Comparison of ENCODE assay signal across 29 cellular contexts in genomic region chr2:132383956-132384355, GRCh38. TPM values are rescaled to one million over a fixed set of nuclear protein-coding genes. Genes with fewer than 3 reads are reported as not detected.
DNase-seq lines count a peak whose midpoint lies in the region; ATAC-seq, FAIRE-seq and TF ChIP-seq lines count a peak whose summit lies in the region.
"Had no signal": no experiment of that assay in that cellular context is flagged by ENCODE, and none has a peak within 500 bp of the region (broad histone marks: within the 10 kb centered on the region; RNA-seq: fewer than 3 reads in every experiment).

No MANE protein-coding gene starts in this region.

- H3K9me3 ChIP-seq in K562 (replicated peaks; ENCODE audit: control insufficient read depth, insufficient read depth, low read depth, low read length) (no peaks in the 10 kb centered on the region), neural progenitor cell (ENCODE audit: low read depth) (no peaks in the 10 kb centered on the region)
- H3K9me3 ChIP-seq: ascending aorta, uterus had no signal

- H3K4me3 Mint-ChIP-seq in neural progenitor cell, result no peak overlapping the region
- H3K4me3 Mint-ChIP-seq: activated CD4-positive, alpha-beta T cell treated with anti-CD3 and anti-CD28 coated beads, Interleukin-2, amount 10 ng/mL, durations not matched to agents 24 days and 14 days; activated T-helper 1 cell treated with anti-CD3 and anti-CD28 coated beads, Interleukin-12 subunit alpha, Interleukin-12 subunit beta, Interleukin-2, Interleukin-4 antibody, amounts not matched to agents 30 ng/mL and 10 ng/mL and 1 ng/mL, durations not matched to agents 14 hours and 24 hours and 36 hours; CD4-positive, alpha-beta memory T cell; central memory CD8-positive, alpha-beta T cell; immature natural killer cell; mesothelial cell of epicardium; stimulated activated effector memory CD8-positive, alpha-beta T cell treated with anti-CD3 and anti-CD28 coated beads, Interleukin-12 subunit alpha, Interleukin-12 subunit beta, amount 100 ng/mL, for 72 hours had no signal

- H3K9me1 ChIP-seq in K562 (ENCODE audit: control insufficient read depth, insufficient read depth, low read length), result no peaks in the 10 kb centered on the region

- H3F3A ChIP-seq in neural progenitor cell (ENCODE audit: low read depth), result no peaks in the 10 kb centered on the region

- H3K4me3 ChIP-seq in K562, result no peak overlapping the region
- no peak overlapping the region for H3K4me3 ChIP-seq in neural progenitor cell
- H3K4me3 ChIP-seq: ascending aorta, dorsolateral prefrontal cortex, heart right ventricle, left lung, uterus had no signal

- H3K79me2 ChIP-seq in K562 (ENCODE audit: control insufficient read depth, insufficient read depth, low read length) (no peaks in the 10 kb centered on the region), neural progenitor cell (ENCODE audit: low read depth) (no peaks in the 10 kb centered on the region)

- no peak for TF ChIP-seq EP300 in K562 (IDR thresholded peaks at IDR 0.05; ENCODE audit: low read length)

- no peak for TF ChIP-seq RAD21 in K562 (CRISPR knock-in tag; conservative IDR thresholded peaks at IDR 0.05 in 1 of 2, IDR thresholded peaks at IDR 0.05 in 1 of 2)

- DNase-seq in DMS 273 (lab: John Stamatoyannopoulos, UW; ENCODE audit: unreplicated experiment) (peak; percentile 80), NCI-H524 treated with DMSO at 0.1 percent for 48 hours (lab: John Stamatoyannopoulos, UW) (peak; percentile 43), K562 (ENCODE audit: extremely low read depth in 1 of 4, low spot score in 3 of 4) (peak in 1 of 4 experiments; percentile 8), neural progenitor cell (ENCODE audit: low spot score) (peak; percentile 18), NCI-H2029 (lab: John Stamatoyannopoulos, UW) (no peak), NCI-H2171 treated with DMSO at 0.1 percent for 48 hours (lab: John Stamatoyannopoulos, UW) (no peak)
- DNase-seq: activated CD4-positive, alpha-beta T cell treated with anti-CD3 and anti-CD28 coated beads, Interleukin-2, amount 10 ng/mL, durations not matched to agents 24 days and 14 days; CD4-positive, alpha-beta memory T cell; DMS53; dorsolateral prefrontal cortex; heart right ventricle; immature natural killer cell; left lung; NCI-H1436; NCI-H2171; NCI-H69; PC-3; SHP77; uterus had no signal

- TF ChIP-seq CTCF in K562 (IDR thresholded peaks at IDR 0.05 in 2 of 3, conservative IDR thresholded peaks at IDR 0.05 in 1 of 3; ENCODE audit: insufficient read depth in 2 of 3, low read depth in 1 of 3, low read length in 3 of 3) (no peak), neural progenitor cell (IDR thresholded peaks at IDR 0.05) (no peak)

- no peak for FAIRE-seq in K562 (lab: Jason Lieb, UNC)
- FAIRE-seq: endothelial cell of umbilical vein, HepG2 had no signal

- H3K27me3 ChIP-seq in K562 (ENCODE audit: control insufficient read depth in 2 of 2, insufficient read depth in 2 of 2, low read length in 2 of 2) (no peaks in the 10 kb centered on the region), neural progenitor cell (no peaks in the 10 kb centered on the region)
- H3K27me3 ChIP-seq: ascending aorta, dorsolateral prefrontal cortex, left lung, uterus had no signal

- H3K27me3 Mint-ChIP-seq in neural progenitor cell (ENCODE audit: insufficient read depth, low read depth), result peaks cover 3% of the 10 kb centered on the region
- H3K27me3 Mint-ChIP-seq: activated CD4-positive, alpha-beta T cell treated with anti-CD3 and anti-CD28 coated beads, Interleukin-2, amount 10 ng/mL, durations not matched to agents 24 days and 14 days; CD4-positive, alpha-beta memory T cell; central memory CD8-positive, alpha-beta T cell had no signal

- 2% methylated on average over 8 of the region's 8 CpGs for WGBS in K562 (ENCODE audit: insufficient coverage, low coverage, missing lambda C conversion rate)

- peaks cover 13% of the 10 kb centered on the region for H3K9me3 Mint-ChIP-seq in neural progenitor cell
- H3K9me3 Mint-ChIP-seq: activated CD4-positive, alpha-beta T cell treated with anti-CD3 and anti-CD28 coated beads, Interleukin-2, amount 10 ng/mL, durations not matched to agents 24 days and 14 days; activated T-helper 1 cell treated with anti-CD3 and anti-CD28 coated beads, Interleukin-12 subunit alpha, Interleukin-12 subunit beta, Interleukin-2, Interleukin-4 antibody, amounts not matched to agents 30 ng/mL and 10 ng/mL and 1 ng/mL, durations not matched to agents 14 hours and 24 hours and 36 hours had no signal

- no peak overlapping the region for H3K9ac ChIP-seq in K562 (ENCODE audit: insufficient read depth in 1 of 2, low read depth in 2 of 2, low read length in 2 of 2)
- H3K9ac ChIP-seq in neural progenitor cell, result no peak overlapping the region

- H3K4me1 Mint-ChIP-seq in neural progenitor cell, result no peaks in the 10 kb centered on the region
- H3K4me1 Mint-ChIP-seq: activated CD4-positive, alpha-beta T cell treated with anti-CD3 and anti-CD28 coated beads, Interleukin-2, amount 10 ng/mL, durations not matched to agents 24 days and 14 days; CD4-positive, alpha-beta memory T cell; central memory CD8-positive, alpha-beta T cell; immature natural killer cell; stimulated activated effector memory CD8-positive, alpha-beta T cell treated with anti-CD3 and anti-CD28 coated beads, Interleukin-12 subunit alpha, Interleukin-12 subunit beta, amount 100 ng/mL, for 72 hours had no signal

- no peak overlapping the region for H3K27ac Mint-ChIP-seq in neural progenitor cell
- H3K27ac Mint-ChIP-seq: activated CD4-positive, alpha-beta T cell treated with anti-CD3 and anti-CD28 coated beads, Interleukin-2, amount 10 ng/mL, durations not matched to agents 24 days and 14 days; activated naive CD4-positive, alpha-beta T cell treated with anti-CD3 and anti-CD28 coated beads, Interleukin-2, amount 50 U/mL, for 72 hours; activated T-helper 1 cell treated with anti-CD3 and anti-CD28 coated beads, Interleukin-12 subunit alpha, Interleukin-12 subunit beta, Interleukin-2, Interleukin-4 antibody, amounts not matched to agents 30 ng/mL and 10 ng/mL and 1 ng/mL, durations not matched to agents 14 hours and 24 hours and 36 hours; CD4-positive, alpha-beta memory T cell; immature natural killer cell; mesothelial cell of epicardium; stimulated activated effector memory CD8-positive, alpha-beta T cell treated with anti-CD3 and anti-CD28 coated beads, Interleukin-12 subunit alpha, Interleukin-12 subunit beta, amount 100 ng/mL, for 72 hours had no signal

- H3K36me3 ChIP-seq in K562 (ENCODE audit: control insufficient read depth, insufficient read depth, low read length), result no peaks in the 10 kb centered on the region
- no peaks in the 10 kb centered on the region for H3K36me3 ChIP-seq in neural progenitor cell
- H3K36me3 ChIP-seq: ascending aorta, heart right ventricle, left lung, uterus had no signal

- no peaks in the 10 kb centered on the region for H3K36me3 Mint-ChIP-seq in neural progenitor cell
- H3K36me3 Mint-ChIP-seq: CD4-positive, alpha-beta memory T cell; mesothelial cell of epicardium; stimulated activated effector memory CD8-positive, alpha-beta T cell treated with anti-CD3 and anti-CD28 coated beads, Interleukin-12 subunit alpha, Interleukin-12 subunit beta, amount 100 ng/mL, for 72 hours had no signal

- H3K4me2 ChIP-seq in K562 (ENCODE audit: insufficient read depth, low read length), result peak overlapping the region; percentile 3
- H3K4me2 ChIP-seq in neural progenitor cell, result no peak overlapping the region

- H4K20me1 ChIP-seq in K562 (replicated peaks; ENCODE audit: control insufficient read depth, insufficient read depth, low read length) (no peaks in the 10 kb centered on the region), neural progenitor cell (ENCODE audit: low read depth) (no peaks in the 10 kb centered on the region)

- H3K4me1 ChIP-seq in K562 (replicated peaks in 1 of 2; ENCODE audit: control insufficient read depth in 2 of 2, insufficient read depth in 2 of 2, low read length in 2 of 2) (no peaks in the 10 kb centered on the region; a peak in 2 of 5 replicates), neural progenitor cell (peaks cover 18% of the 10 kb centered on the region)
- H3K4me1 ChIP-seq: ascending aorta, left lung, uterus had no signal

- intact Hi-C loops in K562 (cut with micrococcal nuclease), result no loop called here

- TF ChIP-seq POLR2A in K562 (conservative IDR thresholded peaks at IDR 0.05), result no peak

- H2AFZ ChIP-seq in K562 (ENCODE audit: low read depth, low read length) (peak overlapping the region; percentile 51; the same call in 1 of the 2 replicates), neural progenitor cell (replicated peaks) (no peak overlapping the region)

- in situ Hi-C loops in K562 (cut with MboI), result no loop called here

- ATAC-seq in K562, result peak; percentile 41; the same call in 2 of the 3 replicates
- no peak for ATAC-seq in HG03025 (IDR thresholded peaks at IDR 0.05; ENCODE audit: low FRiP score, unreplicated experiment)
- ATAC-seq: activated naive CD4-positive, alpha-beta T cell treated with anti-CD3 and anti-CD28 coated beads, Interleukin-2, amount 50 U/mL, for 72 hours; HepG2; PC-3; stimulated activated effector memory CD8-positive, alpha-beta T cell treated with anti-CD3 and anti-CD28 coated beads, Interleukin-12 subunit alpha, Interleukin-12 subunit beta, amount 100 ng/mL, for 72 hours had no signal

- CTCF ChIA-PET in K562 (lab: Yijun Ruan, JAX; ENCODE audit: low intra/inter-chr PET ratio), result no interaction called here

- POLR2A ChIA-PET in K562 (lab: Yijun Ruan, JAX), result no interaction called here

- no peak overlapping the region for H3K27ac ChIP-seq in K562 (ENCODE audit: extremely low read depth, low read depth, low read length)
- no peak overlapping the region for H3K27ac ChIP-seq in neural progenitor cell
- H3K27ac ChIP-seq: ascending aorta, heart right ventricle, left lung, uterus had no signal

- no TSS peak for BruUV-seq in K562 (replicated peaks; lab: Mats Ljungman, UMichigan)

RNA-seq across cellular contexts. Expression of gene GPR39, which starts 32.6 kb away (rescaled TPM):
- total RNA-seq in K562 (2011; cell fraction: chromatin; rRNA removed; ENCODE audit: low replicate concordance), result not detected in 2 replicates
- not detected in 2 replicates for total RNA-seq in K562 (2011; cell fraction: nucleolus; rRNA removed)
- total RNA-seq in K562 (2011; cell fraction: nucleoplasm; rRNA removed), result not detected in 2 replicates
- total RNA-seq in K562 (2014; rRNA removed), result not detected in 2 replicates
- not detected in 2 replicates for total RNA-seq in K562 (2014; rRNA removed; fragmentation: Illumina TruSeq; extraction: Trizol)
- not detected in 2 replicates for total RNA-seq in K562 (2015; rRNA removed; fragmentation: Illumina TruSeq; extraction: Trizol)
- 0.04 TPM in 1 of 2 replicates, not detected in the other for total RNA-seq in K562 (2021)
- not detected in 2 replicates for polyA plus RNA-seq in K562 (2011; rRNA removed)
- not detected in 2 replicates for polyA plus RNA-seq in K562 (2011; cell fraction: cytosol; rRNA removed)
- polyA plus RNA-seq in K562 (2011; cell fraction: nucleus; rRNA removed), result not detected in 2 replicates
- not detected in 2 replicates for polyA plus RNA-seq in K562 (2012)
- not detected in 2 replicates for polyA plus RNA-seq in K562 (2014; fragmentation: Illumina TruSeq; extraction: Trizol)
- not detected for polyA plus RNA-seq in K562 (2014; fragmentation: Nextera tagmentation; extraction: Ambion mirVana)
- polyA plus RNA-seq in K562 (2014; rRNA removed), result not detected in 2 replicates
- not detected in 2 replicates for polyA minus RNA-seq in K562 (2011; rRNA and poly(A)+ RNA removed)
- polyA minus RNA-seq in K562 (2011; cell fraction: cytosol; rRNA and poly(A)+ RNA removed), result not detected in 2 replicates
- not detected in 2 replicates for polyA minus RNA-seq in K562 (2011; cell fraction: nucleus; rRNA and poly(A)+ RNA removed)
- total RNA-seq in neural progenitor cell (ENCODE audit: low replicate concordance), result 0.28 and 1.4 TPM in 2 replicates
- total RNA-seq: activated CD4-positive, alpha-beta T cell treated with anti-CD3 and anti-CD28 coated beads, Interleukin-2, amount 10 ng/mL, durations not matched to agents 24 days and 14 days; activated naive CD4-positive, alpha-beta T cell treated with anti-CD3 and anti-CD28 coated beads, Interleukin-2, amount 50 U/mL, for 72 hours; activated T-helper 1 cell treated with anti-CD3 and anti-CD28 coated beads, Interleukin-12 subunit alpha, Interleukin-12 subunit beta, Interleukin-2, Interleukin-4 antibody, amounts not matched to agents 30 ng/mL and 10 ng/mL and 1 ng/mL, durations not matched to agents 14 hours and 24 hours and 36 hours; CD4-positive, alpha-beta memory T cell; heart right ventricle; T-helper 1 cell treated with Interleukin-12 subunit alpha and Interleukin-12 subunit beta and Interleukin-4 antibody, amounts not matched to agents 30 ng/mL and 1 ng/mL, for 36 hours had no signal
- polyA plus RNA-seq: CD4-positive, alpha-beta memory T cell; immature natural killer cell had no signal

Comparison
In these comparisons a context has a peak if more than half of its experiments do, and no peak if none do; other contexts are left out.
1. DNase-seq: peak in DMS 273 (single experiment), NCI-H524 treated with DMSO at 0.1 percent for 48 hours (single experiment) and neural progenitor cell (single experiment); none in NCI-H2029 (single experiment) and NCI-H2171 treated with DMSO at 0.1 percent for 48 hours (single experiment).